20 cellular contexts compared by ENCODE assay signal in genomic region chr5:54301215-54301614, GRCh38.
"Had no signal": no experiment of that assay in that cellular context is flagged by ENCODE, and none has a peak within 500 bp of the region (broad histone marks: within the 10 kb centered on the region; RNA-seq: fewer than 3 reads in every experiment).

No MANE protein-coding gene starts in this region.

- H3K9me3 Mint-ChIP-seq: activated naive CD4-positive, alpha-beta T cell treated with anti-CD3 and anti-CD28 coated beads, Interleukin-2, amount 50 U/mL, for 24 hours; activated T-cell treated with anti-CD3 and anti-CD28 coated beads, Interleukin-2, amount 50 U/mL, for 4 hours; central memory CD8-positive, alpha-beta T cell; neural crest cell had no signal

- H3K9me3 ChIP-seq: body of pancreas, lower lobe of right lung, prostate gland, spleen, tibial artery, vagina had no signal

- H3K27ac ChIP-seq: body of pancreas, coronary artery, lower lobe of right lung, prostate gland, spleen, tibial artery, vagina had no signal

- H3K27ac Mint-ChIP-seq: activated naive CD4-positive, alpha-beta T cell treated with anti-CD3 and anti-CD28 coated beads, Interleukin-2, amount 50 U/mL, for 24 hours had no signal

- H3K4me3 ChIP-seq: body of pancreas, coronary artery, lower lobe of right lung, prostate gland, spleen, tibial artery, vagina had no signal

- DNase-seq: activated CD4-positive, alpha-beta T cell treated with anti-CD3 and anti-CD28 coated beads for 1 hour; activated CD4-positive, alpha-beta T cell treated with anti-CD3 and anti-CD28 coated beads, Interleukin-2, amount 50 U/mL, for 48 hours; activated effector memory CD4-positive, alpha-beta T cell treated with anti-CD3 and anti-CD28 coated beads, Interleukin-2, amount 50 U/mL, for 16 hours; activated T-cell treated with anti-CD3 and anti-CD28 coated beads, Interleukin-2, amount 50 U/mL, for 4 hours; amniotic stem cell; body of pancreas; effector CD4-positive, alpha-beta T cell; head of caudate nucleus; lower lobe of right lung; midbrain; right cardiac atrium; spleen; T-helper 9 cell; tibial artery had no signal

- H3K4me3 Mint-ChIP-seq: activated naive CD4-positive, alpha-beta T cell treated with anti-CD3 and anti-CD28 coated beads, Interleukin-2, amount 50 U/mL, for 24 hours; activated T-cell treated with anti-CD3 and anti-CD28 coated beads, Interleukin-2, amount 50 U/mL, for 4 hours; central memory CD8-positive, alpha-beta T cell; neural crest cell had no signal

- H3K4me1 ChIP-seq: prostate gland had no signal

- H3K27me3 Mint-ChIP-seq: activated naive CD4-positive, alpha-beta T cell treated with anti-CD3 and anti-CD28 coated beads, Interleukin-2, amount 50 U/mL, for 24 hours; central memory CD8-positive, alpha-beta T cell had no signal

- H3K36me3 ChIP-seq: lower lobe of right lung, prostate gland, spleen, tibial artery, vagina had no signal

- H3K27me3 ChIP-seq: body of pancreas, spleen, tibial artery, vagina had no signal
